23 cellular contexts compared by ENCODE assay signal in genomic region chr1:232524056-232524455, GRCh38.
DNase-seq lines count a peak whose midpoint lies in the region; ATAC-seq and TF ChIP-seq lines count a peak whose summit lies in the region.
"Had no signal": no experiment of that assay in that cellular context is flagged by ENCODE, and none has a peak within 500 bp of the region (broad histone marks: within the 10 kb centered on the region; RNA-seq: fewer than 3 reads in every experiment).

No MANE protein-coding gene starts in this region.

- no peak for TF ChIP-seq CTCF in Caco-2 (IDR thresholded peaks at IDR 0.05; ENCODE audit: insufficient read depth in 1 of 2, low read depth in 1 of 2, low read length in 1 of 2, severe bottlenecking in 1 of 2, unreplicated experiment in 1 of 2)

- ATAC-seq in left colon (peak; percentile 32), HG03571 (IDR thresholded peaks at IDR 0.05; ENCODE audit: unreplicated experiment) (no peak)
- ATAC-seq: activated CD8-positive, alpha-beta memory T cell treated with anti-CD3 and anti-CD28 coated beads, Interleukin-2, amount 10 ng/mL, durations not matched to agents 7 days and 5 days; heart right ventricle; natural killer cell treated with Interleukin-12 subunit alpha and Interleukin-12 subunit beta and Interleukin-15 and Interleukin-18, amount 100 ng/mL, for 72 hours; sciatic nerve had no signal

- H3K9me3 ChIP-seq in Caco-2: no peaks in the 10 kb centered on the region
- H3K9me3 ChIP-seq: heart right ventricle, left ventricle myocardium inferior, uterus had no signal

- no TSS peak for BruUV-seq in Caco-2 (replicated peaks; lab: Mats Ljungman, UMichigan)

- peak overlapping the region; percentile 86 for H2AFZ ChIP-seq in ACC112 (ENCODE audit: low read length, unreplicated experiment)

- CTCF ChIA-PET in Caco-2 (lab: Charles Lee): no interaction called here

- no peaks in the 10 kb centered on the region for H3K27me3 ChIP-seq in ACC112 (ENCODE audit: insufficient read depth, low read length)
- H3K27me3 ChIP-seq in Caco-2 (replicated peaks; ENCODE audit: control insufficient read depth, insufficient read depth, low read length): no peaks in the 10 kb centered on the region
- H3K27me3 ChIP-seq: heart right ventricle, uterus had no signal

- no peaks in the 10 kb centered on the region for H3K27me3 Mint-ChIP-seq in Caco-2 (ENCODE audit: insufficient read depth, unreplicated experiment)
- H3K27me3 Mint-ChIP-seq: activated CD8-positive, alpha-beta memory T cell treated with anti-CD3 and anti-CD28 coated beads, Interleukin-2, amount 10 ng/mL, durations not matched to agents 7 days and 5 days had no signal

- no peak overlapping the region for H3K4me3 Mint-ChIP-seq in Caco-2 (ENCODE audit: unreplicated experiment)
- H3K4me3 Mint-ChIP-seq: activated CD8-positive, alpha-beta memory T cell treated with anti-CD3 and anti-CD28 coated beads, Interleukin-2, amount 10 ng/mL, durations not matched to agents 7 days and 5 days; endodermal cell; natural killer cell treated with Interleukin-12 subunit alpha and Interleukin-12 subunit beta and Interleukin-15 and Interleukin-18, amount 100 ng/mL, for 72 hours had no signal

- 0 out of 2 replicates have a peak overlapping the region, but pooled peaks have one; percentile 9 for H3K4me3 ChIP-seq in ACC112 (ENCODE audit: low read depth, low read length)
- no peak overlapping the region for H3K4me3 ChIP-seq in Caco-2 (ENCODE audit: low read depth, low read length)
- H3K4me3 ChIP-seq: heart right ventricle, left ventricle myocardium inferior, uterus had no signal

- H3K36me3 ChIP-seq in ACC112 (ENCODE audit: insufficient read depth, low read length) (no peaks in the 10 kb centered on the region), Caco-2 (ENCODE audit: control insufficient read depth, insufficient read depth, low read length) (no peaks in the 10 kb centered on the region)
- H3K36me3 ChIP-seq: heart right ventricle, left ventricle myocardium inferior, uterus had no signal

- intact Hi-C loops in left colon (cut with DNase I, micrococcal nuclease) (no loop called here), Caco-2 (cut with micrococcal nuclease; ENCODE audit: unreplicated experiment) (no loop called here)

- H3K4me1 ChIP-seq in ACC112 (ENCODE audit: control insufficient read depth, insufficient read depth, low read length, unreplicated experiment) (peaks cover 24% of the 10 kb centered on the region), Caco-2 (no peaks in the 10 kb centered on the region)
- H3K4me1 ChIP-seq: uterus had no signal

- POLR2A ChIA-PET in Caco-2 (lab: Charles Lee): no interaction called here

- peaks cover 2% of the 10 kb centered on the region for H3K4me1 Mint-ChIP-seq in Caco-2 (ENCODE audit: low read depth, unreplicated experiment)

- no peaks in the 10 kb centered on the region for H3K9me3 Mint-ChIP-seq in Caco-2 (ENCODE audit: unreplicated experiment)
- H3K9me3 Mint-ChIP-seq: endodermal cell; natural killer cell treated with Interleukin-12 subunit alpha and Interleukin-12 subunit beta and Interleukin-15 and Interleukin-18, amount 100 ng/mL, for 72 hours had no signal

- H3K79me2 ChIP-seq in ACC112 (ENCODE audit: control insufficient read depth, insufficient read depth, low read length, unreplicated experiment): no peaks in the 10 kb centered on the region

- no peak overlapping the region for H3K27ac Mint-ChIP-seq in Caco-2 (ENCODE audit: unreplicated experiment)
- H3K27ac Mint-ChIP-seq: activated CD8-positive, alpha-beta memory T cell treated with anti-CD3 and anti-CD28 coated beads, Interleukin-2, amount 10 ng/mL, durations not matched to agents 7 days and 5 days; activated naive CD4-positive, alpha-beta T cell treated with anti-CD3 and anti-CD28 coated beads, Interleukin-2, amount 50 U/mL, for 72 hours; endodermal cell; natural killer cell treated with Interleukin-12 subunit alpha and Interleukin-12 subunit beta and Interleukin-15 and Interleukin-18, amount 100 ng/mL, for 72 hours had no signal

- DNase-seq in RPMI7951 (ENCODE audit: low read depth): peak; percentile 63
- DNase-seq in dermis blood vessel endothelial cell: peak; percentile 42
- DNase-seq in left colon: no peak
- DNase-seq in KG1 (lab: John Stamatoyannopoulos, UW): no peak
- DNase-seq in SK-N-DZ (ENCODE audit: low spot score): no peak
- no peak for DNase-seq in Caco-2
- DNase-seq: activated CD4-positive, alpha-beta T cell treated with anti-CD3 and anti-CD28 coated beads for 48 hours; activated CD8-positive, alpha-beta memory T cell treated with anti-CD3 and anti-CD28 coated beads, Interleukin-2, amount 10 ng/mL, durations not matched to agents 7 days and 5 days; C1 segment of cervical spinal cord; endodermal cell; heart right ventricle; left ventricle myocardium inferior; midbrain; NCI-H187; NCI-H774; SIG-M5; uterus had no signal

- no peaks in the 10 kb centered on the region for H3K36me3 Mint-ChIP-seq in Caco-2 (ENCODE audit: insufficient read depth, unreplicated experiment)
- H3K36me3 Mint-ChIP-seq: activated CD8-positive, alpha-beta memory T cell treated with anti-CD3 and anti-CD28 coated beads, Interleukin-2, amount 10 ng/mL, durations not matched to agents 7 days and 5 days; activated naive CD4-positive, alpha-beta T cell treated with anti-CD3 and anti-CD28 coated beads, Interleukin-2, amount 50 U/mL, for 72 hours; natural killer cell treated with Interleukin-12 subunit alpha and Interleukin-12 subunit beta and Interleukin-15 and Interleukin-18, amount 100 ng/mL, for 72 hours had no signal

- H3K27ac ChIP-seq in ACC112 (ENCODE audit: low read depth, low read length): peak overlapping the region; percentile 53; the same call in 1 of the 2 replicates
- H3K27ac ChIP-seq: heart right ventricle, KMS-11, left ventricle myocardium inferior, uterus had no signal

Comparison
In these comparisons a context has a peak if more than half of its experiments do, and no peak if none do; other contexts are left out.
1. DNase-seq: peak in RPMI7951 (single experiment) and dermis blood vessel endothelial cell (single experiment); none in left colon (0 of 2), KG1 (single experiment), SK-N-DZ (single experiment) and Caco-2 (0 of 2).